13 cellular contexts compared by ENCODE assay signal in the genomic region with DNA sequence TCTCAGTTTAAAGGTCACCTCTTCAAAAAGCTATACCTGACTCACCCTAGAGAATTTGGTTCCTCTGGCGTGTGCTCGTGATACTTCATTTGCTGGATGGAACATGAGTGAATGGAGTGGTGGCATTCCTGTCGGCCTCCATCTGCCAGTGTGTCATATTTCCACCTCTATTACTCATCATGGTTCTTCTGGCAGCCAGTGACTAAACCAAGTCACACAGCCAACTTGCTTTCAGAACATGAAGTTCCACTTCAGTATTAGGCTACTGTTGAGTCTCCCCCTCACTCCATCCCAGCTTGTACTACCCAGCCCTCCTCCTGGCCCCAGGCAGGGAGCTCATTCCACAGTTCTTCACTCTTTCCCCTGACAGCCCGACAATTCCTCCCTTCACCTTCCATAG.
DNase-seq lines count a peak whose midpoint lies in the region; ATAC-seq, FAIRE-seq and TF ChIP-seq lines count a peak whose summit lies in the region.
"Had no signal": no experiment of that assay in that cellular context is flagged by ENCODE, and none has a peak within 500 bp of the region (broad histone marks: within the 10 kb centered on the region; RNA-seq: fewer than 3 reads in every experiment).

No MANE protein-coding gene starts in this region.

- no peak overlapping the region for H3K27ac Mint-ChIP-seq in activated CD8-positive, alpha-beta memory T cell treated with anti-CD3 and anti-CD28 coated beads, Interleukin-2, amount 10 ng/mL, durations not matched to agents 7 days and 5 days

- no peaks in the 10 kb centered on the region for H3K79me2 ChIP-seq in PC-9 (ENCODE audit: low read depth)

- no peaks in the 10 kb centered on the region for H4K20me1 ChIP-seq in PC-9 (ENCODE audit: insufficient read depth)

- no peaks in the 10 kb centered on the region for H3K36me3 Mint-ChIP-seq in activated CD8-positive, alpha-beta memory T cell treated with anti-CD3 and anti-CD28 coated beads, Interleukin-2, amount 10 ng/mL, durations not matched to agents 7 days and 5 days

- H3K27me3 ChIP-seq in PC-9 (ENCODE audit: insufficient read depth, low read depth) (no peaks in the 10 kb centered on the region), gastrocnemius medialis (no peaks in the 10 kb centered on the region)

- intact Hi-C loops in PC-9 (cut with micrococcal nuclease; ENCODE audit: unreplicated experiment) = no loop called here
- intact Hi-C loops in gastrocnemius medialis (cut with DNase I; ENCODE audit: low total_unique reads) = loop anchor here (2.0 kb wide), 1 partner anchor 57 kb away; no protein-coding TSS in a partner anchor

- CTCF ChIA-PET in PC-9 (lab: Charles Lee) = no interaction called here
- CTCF ChIA-PET in activated CD8-positive, alpha-beta memory T cell treated with anti-CD3 and anti-CD28 coated beads, Interleukin-2, amount 10 ng/mL, durations not matched to agents 7 days and 5 days (lab: Charles Lee) = no interaction called here

- H3K9me3 ChIP-seq in PC-9 (ENCODE audit: insufficient read depth, low read depth) (no peaks in the 10 kb centered on the region), gastrocnemius medialis (no peaks in the 10 kb centered on the region)

- H3K4me1 Mint-ChIP-seq in activated CD8-positive, alpha-beta memory T cell treated with anti-CD3 and anti-CD28 coated beads, Interleukin-2, amount 10 ng/mL, durations not matched to agents 7 days and 5 days = no peaks in the 10 kb centered on the region

- H3K27ac ChIP-seq in PC-9 (peak overlapping the region; percentile 48; the same call in 1 of the 2 replicates), gastrocnemius medialis (peak overlapping the region; percentile 45 to 72 (median 71))
- H3K27ac ChIP-seq: 22Rv1 had no signal

- H3K4me3 ChIP-seq in PC-9 (no peak overlapping the region), gastrocnemius medialis (no peak overlapping the region)

- peak; percentile 94 to 97 for ATAC-seq in gastrocnemius medialis
- no peak for ATAC-seq in activated CD8-positive, alpha-beta memory T cell treated with anti-CD3 and anti-CD28 coated beads, Interleukin-2, amount 10 ng/mL, durations not matched to agents 7 days and 5 days
- no peak for ATAC-seq in GM19452 (IDR thresholded peaks at IDR 0.05; ENCODE audit: unreplicated experiment)

- in situ Hi-C loops in gastrocnemius medialis (cut with MboI; ENCODE audit: low sequenced_read_pairs in 4 of 4) = no loop called here

- no peak overlapping the region for H3K4me3 Mint-ChIP-seq in activated CD8-positive, alpha-beta memory T cell treated with anti-CD3 and anti-CD28 coated beads, Interleukin-2, amount 10 ng/mL, durations not matched to agents 7 days and 5 days

- FAIRE-seq in D721Med (lab: Jason Lieb, UNC) = no peak
- FAIRE-seq: GM12891 had no signal

- H3K9me2 ChIP-seq in PC-9 (ENCODE audit: insufficient read depth) = no peaks in the 10 kb centered on the region; the same call in 1 of the 2 replicates

- H3K4me2 ChIP-seq in PC-9 = peak overlapping the region; percentile 30

- TF ChIP-seq POLR2A in gastrocnemius medialis (IDR thresholded peaks at IDR 0.05) = peak in 1 of 2 donors; percentile 21

- POLR2A ChIA-PET in PC-9 (lab: Charles Lee; ENCODE audit: unreplicated experiment) = no interaction called here

- DNase-seq in DMS 273 (lab: John Stamatoyannopoulos, UW; ENCODE audit: unreplicated experiment) = peak; percentile 46
- no peak for DNase-seq in DMS 273 treated with DMSO at 0.1 percent for 48 hours (lab: John Stamatoyannopoulos, UW)
- DNase-seq in PC-9 = peak; percentile 62 to 86
- peak; percentile 83 for DNase-seq in fibroblast of gingiva (ENCODE audit: low read depth)
- DNase-seq in gastrocnemius medialis = peak; percentile 68 to 77
- DNase-seq in activated CD8-positive, alpha-beta memory T cell treated with anti-CD3 and anti-CD28 coated beads, Interleukin-2, amount 10 ng/mL, durations not matched to agents 7 days and 5 days = no peak
- DNase-seq in D721Med (ENCODE audit: insufficient read length, low spot score) = no peak
- DNase-seq: activated T-cell treated with anti-CD3 and anti-CD28 coated beads for 4 hours; effector CD8-positive, alpha-beta T cell; NCI-H2081 treated with DMSO at 0.1 percent for 48 hours had no signal

- H3K27me3 Mint-ChIP-seq in activated CD8-positive, alpha-beta memory T cell treated with anti-CD3 and anti-CD28 coated beads, Interleukin-2, amount 10 ng/mL, durations not matched to agents 7 days and 5 days = peaks cover 4% of the 10 kb centered on the region

- H3F3A ChIP-seq in PC-9 (ENCODE audit: insufficient read depth, low read depth) = peaks cover 11% of the 10 kb centered on the region; the same call in 1 of the 2 replicates

- H3K4me1 ChIP-seq in PC-9 (replicated peaks; ENCODE audit: insufficient read depth) = peaks cover 15% of the 10 kb centered on the region
- peaks cover 0 to 41% of the 10 kb centered on the region in 2 donors for H3K4me1 ChIP-seq in gastrocnemius medialis

- TF ChIP-seq CTCF in PC-9 (conservative IDR thresholded peaks at IDR 0.05) = no peak
- no peak for TF ChIP-seq CTCF in gastrocnemius medialis (IDR thresholded peaks at IDR 0.05 in 4 of 5, conservative IDR thresholded peaks at IDR 0.05 in 1 of 5)
- no peak for TF ChIP-seq CTCF in D721Med (IDR thresholded peaks at IDR 0.05; ENCODE audit: insufficient read depth, missing control alignments)

- no TSS peak for BruUV-seq in PC-9 (replicated peaks; lab: Mats Ljungman, UMichigan)

- no peaks in the 10 kb centered on the region for H3K9me3 Mint-ChIP-seq in activated CD8-positive, alpha-beta memory T cell treated with anti-CD3 and anti-CD28 coated beads, Interleukin-2, amount 10 ng/mL, durations not matched to agents 7 days and 5 days (ENCODE audit: low read depth)

- no peaks in the 10 kb centered on the region for H3K36me3 ChIP-seq in PC-9 (ENCODE audit: low read depth)
- no peaks in the 10 kb centered on the region for H3K36me3 ChIP-seq in gastrocnemius medialis

- peak overlapping the region; percentile 10; the same call in 1 of the 2 replicates for H2AFZ ChIP-seq in PC-9

Comparison
In these comparisons a context has a peak if more than half of its experiments do, and no peak if none do; other contexts are left out.
1. DNase-seq: peak in DMS 273 (single experiment), PC-9 (2 of 2), fibroblast of gingiva (single experiment) and gastrocnemius medialis (2 of 2); none in DMS 273 treated with DMSO at 0.1 percent for 48 hours (single experiment), activated CD8-positive, alpha-beta memory T cell treated with anti-CD3 and anti-CD28 coated beads, Interleukin-2, amount 10 ng/mL, durations not matched to agents 7 days and 5 days (single experiment) and D721Med (single experiment).
2. ATAC-seq: peak in gastrocnemius medialis (2 of 2); none in activated CD8-positive, alpha-beta memory T cell treated with anti-CD3 and anti-CD28 coated beads, Interleukin-2, amount 10 ng/mL, durations not matched to agents 7 days and 5 days (single experiment) and GM19452 (single experiment).